ENCODE assay signal across 29 cellular contexts in the genomic region with DNA sequence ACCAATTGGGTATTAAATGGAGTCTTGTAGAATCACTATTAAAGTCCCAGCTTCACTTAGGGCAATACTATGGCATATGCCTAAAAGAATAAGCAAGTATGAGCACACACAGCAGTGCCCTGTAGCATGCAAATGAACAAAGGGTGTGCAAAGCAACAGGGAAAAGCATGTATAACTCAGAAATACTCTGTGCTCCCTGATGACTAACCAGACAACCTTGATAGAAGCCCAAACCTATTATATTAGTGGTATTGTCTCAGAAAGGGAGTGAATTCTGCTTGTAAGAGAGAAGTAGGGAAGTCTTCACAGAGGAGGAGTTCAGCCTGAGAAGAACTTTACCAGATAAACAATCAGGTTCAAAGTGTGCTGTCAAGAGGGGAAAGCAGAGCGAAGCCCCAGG.
DNase-seq lines count a peak whose midpoint lies in the region; ATAC-seq and TF ChIP-seq lines count a peak whose summit lies in the region.
"Had no signal": no experiment of that assay in that cellular context is flagged by ENCODE, and none has a peak within 500 bp of the region (broad histone marks: within the 10 kb centered on the region; RNA-seq: fewer than 3 reads in every experiment).

No MANE protein-coding gene starts in this region.

- no peak for TF ChIP-seq POLR2A in uterus (IDR thresholded peaks at IDR 0.05)

- H3K9me3 Mint-ChIP-seq in HFFc6 = no peaks in the 10 kb centered on the region
- H3K9me3 Mint-ChIP-seq: activated CD4-positive, alpha-beta memory T cell treated with anti-CD3 and anti-CD28 coated beads, Interleukin-2, amount 10 ng/mL, durations not matched to agents 7 days and 5 days; activated naive CD8-positive, alpha-beta T cell treated with anti-CD3 and anti-CD28 coated beads, Interleukin-2, amount 50 U/mL, for 24 hours; brain; CD8-positive, alpha-beta memory T cell; T-helper 1 cell treated with Interleukin-12 subunit alpha and Interleukin-12 subunit beta and Interleukin-4 antibody, amounts not matched to agents 30 μg/mL and 1 μg/mL, for 36 hours had no signal

- no peak for ATAC-seq in GM21528 (IDR thresholded peaks at IDR 0.05; ENCODE audit: low FRiP score, unreplicated experiment)
- ATAC-seq in HG02588 (IDR thresholded peaks at IDR 0.05; ENCODE audit: unreplicated experiment) = no peak
- ATAC-seq: A549; activated CD4-positive, CD25-positive, alpha-beta regulatory T cell treated with anti-CD3 and anti-CD28 coated beads, Interleukin-2, amount 50 U/mL, for 24 hours; activated naive CD8-positive, alpha-beta T cell treated with anti-CD3 and anti-CD28 coated beads, Interleukin-2, amount 50 U/mL, for 24 hours; pancreas; SK-N-SH treated with all-trans-retinoic acid at 6 μM for 48 hours had no signal

- H3K36me3 ChIP-seq in uterus = no peaks in the 10 kb centered on the region
- H3K36me3 ChIP-seq: left ventricle myocardium inferior, pancreas had no signal

- H3K27ac Mint-ChIP-seq in HFFc6 = no peak overlapping the region; the same call in 1 of the 2 replicates
- H3K27ac Mint-ChIP-seq: activated CD4-positive, alpha-beta memory T cell treated with anti-CD3 and anti-CD28 coated beads, Interleukin-2, amount 10 ng/mL, durations not matched to agents 7 days and 5 days; activated naive CD8-positive, alpha-beta T cell treated with anti-CD3 and anti-CD28 coated beads, Interleukin-2, amount 50 U/mL, for 24 hours; brain; CD8-positive, alpha-beta memory T cell; T-helper 1 cell treated with Interleukin-12 subunit alpha and Interleukin-12 subunit beta and Interleukin-4 antibody, amounts not matched to agents 30 μg/mL and 1 μg/mL, for 36 hours had no signal

- in situ Hi-C loops in astrocyte of the spinal cord (cut with HindIII; ENCODE audit: low sequenced_read_pairs) = no loop called here

- no peak overlapping the region for H3K27ac ChIP-seq in uterus
- H3K27ac ChIP-seq: A549, left ventricle myocardium inferior, pancreas had no signal

- no peaks in the 10 kb centered on the region; the same call in 1 of the 2 replicates for H3K27me3 Mint-ChIP-seq in HFFc6 (ENCODE audit: insufficient read depth)
- H3K27me3 Mint-ChIP-seq: brain had no signal

- H3K4me1 ChIP-seq in uterus = no peaks in the 10 kb centered on the region
- H3K4me1 ChIP-seq: A549, pancreas had no signal

- intact Hi-C loops in uterus (cut with DNase I; ENCODE audit: low total_unique reads) = no loop called here

- H3K4me3 ChIP-seq in AG10803 (ENCODE audit: low read length) = no peak overlapping the region
- H3K4me3 ChIP-seq in astrocyte of the spinal cord (ENCODE audit: low read depth, low read length) = no peak overlapping the region
- H3K4me3 ChIP-seq in uterus = no peak overlapping the region
- H3K4me3 ChIP-seq: A549, left ventricle myocardium inferior, pancreas had no signal

- TF ChIP-seq CTCF in AG10803 (conservative IDR thresholded peaks at IDR 0.05; ENCODE audit: low read length) (no peak), HFFc6 (IDR thresholded peaks at IDR 0.05) (no peak), astrocyte of the spinal cord (IDR thresholded peaks at IDR 0.05; ENCODE audit: low read depth, low read length) (no peak), uterus (IDR thresholded peaks at IDR 0.05) (no peak)

- H3K4me1 Mint-ChIP-seq in HFFc6 (ENCODE audit: low read depth) = peaks cover 30% of the 10 kb centered on the region
- H3K4me1 Mint-ChIP-seq: activated CD4-positive, alpha-beta memory T cell treated with anti-CD3 and anti-CD28 coated beads, Interleukin-2, amount 10 ng/mL, durations not matched to agents 7 days and 5 days; activated naive CD8-positive, alpha-beta T cell treated with anti-CD3 and anti-CD28 coated beads, Interleukin-2, amount 50 U/mL, for 24 hours; CD8-positive, alpha-beta memory T cell had no signal

- no peaks in the 10 kb centered on the region for H3K36me3 Mint-ChIP-seq in HFFc6 (ENCODE audit: low read depth)
- H3K36me3 Mint-ChIP-seq: brain; CD8-positive, alpha-beta memory T cell had no signal

- DNase-seq in AG10803 (ENCODE audit: low read depth) (peak; percentile 45), HFFc6 (peak; percentile 27), astrocyte of the spinal cord (ENCODE audit: low read depth, low spot score) (peak; percentile 31), kidney glomerular epithelial cell (lab: John Stamatoyannopoulos, UW) (peak; percentile 37), SIG-M5 treated with dmso at 0.1 percent for 504 hours (lab: John Stamatoyannopoulos, UW; ENCODE audit: unreplicated experiment) (no peak), uterus (no peak)
- DNase-seq: activated CD4-positive, alpha-beta memory T cell treated with anti-CD3 and anti-CD28 coated beads, Interleukin-2, amount 10 ng/mL, durations not matched to agents 7 days and 5 days; activated CD8-positive, alpha-beta memory T cell treated with anti-CD3 and anti-CD28 coated beads, Interleukin-2, amount 50 U/mL, for 4 hours; activated naive CD4-positive, alpha-beta T cell; activated naive CD8-positive, alpha-beta T cell treated with anti-CD3 and anti-CD28 coated beads, Interleukin-2, amount 50 U/mL, for 24 hours; CD8-positive, alpha-beta memory T cell; DMS153; glutamatergic neuron; left ventricle myocardium inferior; mesendoderm; NCI-H1105; NCI-H1930; NCI-H510A treated with DMSO at 0.1 percent for 48 hours; pancreas; retina; small intestine; stimulated activated naive CD4-positive, alpha-beta T cell had no signal

- H3K4me3 Mint-ChIP-seq in HFFc6 = no peak overlapping the region
- H3K4me3 Mint-ChIP-seq: activated CD4-positive, alpha-beta memory T cell treated with anti-CD3 and anti-CD28 coated beads, Interleukin-2, amount 10 ng/mL, durations not matched to agents 7 days and 5 days; activated naive CD8-positive, alpha-beta T cell treated with anti-CD3 and anti-CD28 coated beads, Interleukin-2, amount 50 U/mL, for 24 hours; brain; CD8-positive, alpha-beta memory T cell; T-helper 1 cell treated with Interleukin-12 subunit alpha and Interleukin-12 subunit beta and Interleukin-4 antibody, amounts not matched to agents 30 μg/mL and 1 μg/mL, for 36 hours had no signal

- no peaks in the 10 kb centered on the region for H3K9me3 ChIP-seq in uterus
- H3K9me3 ChIP-seq: A549, left ventricle myocardium inferior, pancreas had no signal

- no peaks in the 10 kb centered on the region for H3K27me3 ChIP-seq in uterus

Comparison
In these comparisons a context has a peak if more than half of its experiments do, and no peak if none do; other contexts are left out.
1. DNase-seq: peak in AG10803 (single experiment), HFFc6 (single experiment), astrocyte of the spinal cord (single experiment) and kidney glomerular epithelial cell (single experiment); none in SIG-M5 treated with dmso at 0.1 percent for 504 hours (single experiment) and uterus (0 of 2).